ENCODE assay signal across 1 cellular context in genomic region chr15:41494190-41494921, GRCh38.
A peak's percentile ranks its signal among the peaks of the same experiment; 100 is the strongest.
TF ChIP-seq lines count a peak whose summit lies in the region.

No MANE protein-coding gene starts in this region.

TF ChIP-seq in WTC11, 78 proteins besides CTCF, POLR2A, EP300 and RAD21 (continued from another document):
- TF ChIP-seq, protein P1, sequence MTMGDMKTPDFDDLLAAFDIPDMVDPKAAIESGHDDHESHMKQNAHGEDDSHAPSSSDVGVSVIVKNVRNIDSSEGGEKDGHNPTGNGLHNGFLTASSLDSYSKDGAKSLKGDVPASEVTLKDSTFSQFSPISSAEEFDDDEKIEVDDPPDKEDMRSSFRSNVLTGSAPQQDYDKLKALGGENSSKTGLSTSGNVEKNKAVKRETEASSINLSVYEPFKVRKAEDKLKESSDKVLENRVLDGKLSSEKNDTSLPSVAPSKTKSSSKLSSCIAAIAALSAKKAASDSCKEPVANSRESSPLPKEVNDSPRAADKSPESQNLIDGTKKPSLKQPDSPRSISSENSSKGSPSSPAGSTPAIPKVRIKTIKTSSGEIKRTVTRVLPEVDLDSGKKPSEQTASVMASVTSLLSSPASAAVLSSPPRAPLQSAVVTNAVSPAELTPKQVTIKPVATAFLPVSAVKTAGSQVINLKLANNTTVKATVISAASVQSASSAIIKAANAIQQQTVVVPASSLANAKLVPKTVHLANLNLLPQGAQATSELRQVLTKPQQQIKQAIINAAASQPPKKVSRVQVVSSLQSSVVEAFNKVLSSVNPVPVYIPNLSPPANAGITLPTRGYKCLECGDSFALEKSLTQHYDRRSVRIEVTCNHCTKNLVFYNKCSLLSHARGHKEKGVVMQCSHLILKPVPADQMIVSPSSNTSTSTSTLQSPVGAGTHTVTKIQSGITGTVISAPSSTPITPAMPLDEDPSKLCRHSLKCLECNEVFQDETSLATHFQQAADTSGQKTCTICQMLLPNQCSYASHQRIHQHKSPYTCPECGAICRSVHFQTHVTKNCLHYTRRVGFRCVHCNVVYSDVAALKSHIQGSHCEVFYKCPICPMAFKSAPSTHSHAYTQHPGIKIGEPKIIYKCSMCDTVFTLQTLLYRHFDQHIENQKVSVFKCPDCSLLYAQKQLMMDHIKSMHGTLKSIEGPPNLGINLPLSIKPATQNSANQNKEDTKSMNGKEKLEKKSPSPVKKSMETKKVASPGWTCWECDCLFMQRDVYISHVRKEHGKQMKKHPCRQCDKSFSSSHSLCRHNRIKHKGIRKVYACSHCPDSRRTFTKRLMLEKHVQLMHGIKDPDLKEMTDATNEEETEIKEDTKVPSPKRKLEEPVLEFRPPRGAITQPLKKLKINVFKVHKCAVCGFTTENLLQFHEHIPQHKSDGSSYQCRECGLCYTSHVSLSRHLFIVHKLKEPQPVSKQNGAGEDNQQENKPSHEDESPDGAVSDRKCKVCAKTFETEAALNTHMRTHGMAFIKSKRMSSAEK (CRISPR knock-in tag; IDR thresholded peaks at IDR 0.05; ENCODE audit: borderline replicate concordance) = no peak
- TF ChIP-seq GRHL2 (CRISPR knock-in tag; IDR thresholded peaks at IDR 0.05; ENCODE audit: insufficient replicate concordance, severe bottlenecking) = no peak
- no peak for TF ChIP-seq ZNF416 (CRISPR knock-in tag; IDR thresholded peaks at IDR 0.05)
- peak; percentile 70; the same call in 1 of the 2 replicates for TF ChIP-seq FOXK1 (CRISPR knock-in tag; IDR thresholded peaks at IDR 0.05)
- TF ChIP-seq FOXJ3 (CRISPR knock-in tag; IDR thresholded peaks at IDR 0.05; ENCODE audit: borderline replicate concordance) = no peak
- TF ChIP-seq, protein P2, sequence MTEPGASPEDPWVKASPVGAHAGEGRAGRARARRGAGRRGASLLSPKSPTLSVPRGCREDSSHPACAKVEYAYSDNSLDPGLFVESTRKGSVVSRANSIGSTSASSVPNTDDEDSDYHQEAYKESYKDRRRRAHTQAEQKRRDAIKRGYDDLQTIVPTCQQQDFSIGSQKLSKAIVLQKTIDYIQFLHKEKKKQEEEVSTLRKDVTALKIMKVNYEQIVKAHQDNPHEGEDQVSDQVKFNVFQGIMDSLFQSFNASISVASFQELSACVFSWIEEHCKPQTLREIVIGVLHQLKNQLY (CRISPR knock-in tag; IDR thresholded peaks at IDR 0.05) = no peak
- TF ChIP-seq SMAD4 (CRISPR knock-in tag; IDR thresholded peaks at IDR 0.05) = no peak
- TF ChIP-seq, protein P3, sequence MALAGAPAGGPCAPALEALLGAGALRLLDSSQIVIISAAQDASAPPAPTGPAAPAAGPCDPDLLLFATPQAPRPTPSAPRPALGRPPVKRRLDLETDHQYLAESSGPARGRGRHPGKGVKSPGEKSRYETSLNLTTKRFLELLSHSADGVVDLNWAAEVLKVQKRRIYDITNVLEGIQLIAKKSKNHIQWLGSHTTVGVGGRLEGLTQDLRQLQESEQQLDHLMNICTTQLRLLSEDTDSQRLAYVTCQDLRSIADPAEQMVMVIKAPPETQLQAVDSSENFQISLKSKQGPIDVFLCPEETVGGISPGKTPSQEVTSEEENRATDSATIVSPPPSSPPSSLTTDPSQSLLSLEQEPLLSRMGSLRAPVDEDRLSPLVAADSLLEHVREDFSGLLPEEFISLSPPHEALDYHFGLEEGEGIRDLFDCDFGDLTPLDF (CRISPR knock-in tag; IDR thresholded peaks at IDR 0.05) = no peak
- 0 out of 2 replicates have a peak, but pooled peaks have one; percentile 35 for TF ChIP-seq ZNF232 (CRISPR knock-in tag; IDR thresholded peaks at IDR 0.05)
- no peak for TF ChIP-seq EMX1 (CRISPR knock-in tag; IDR thresholded peaks at IDR 0.05)
- TF ChIP-seq, protein P4, sequence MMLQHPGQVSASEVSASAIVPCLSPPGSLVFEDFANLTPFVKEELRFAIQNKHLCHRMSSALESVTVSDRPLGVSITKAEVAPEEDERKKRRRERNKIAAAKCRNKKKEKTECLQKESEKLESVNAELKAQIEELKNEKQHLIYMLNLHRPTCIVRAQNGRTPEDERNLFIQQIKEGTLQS (CRISPR knock-in tag; conservative IDR thresholded peaks at IDR 0.05) = 0 out of 2 replicates have a peak, but pooled peaks have one; percentile 52
- no peak for TF ChIP-seq ERG (CRISPR knock-in tag; IDR thresholded peaks at IDR 0.05)
- no peak for TF ChIP-seq JAZF1 (CRISPR knock-in tag; IDR thresholded peaks at IDR 0.05)
- TF ChIP-seq, protein P5, sequence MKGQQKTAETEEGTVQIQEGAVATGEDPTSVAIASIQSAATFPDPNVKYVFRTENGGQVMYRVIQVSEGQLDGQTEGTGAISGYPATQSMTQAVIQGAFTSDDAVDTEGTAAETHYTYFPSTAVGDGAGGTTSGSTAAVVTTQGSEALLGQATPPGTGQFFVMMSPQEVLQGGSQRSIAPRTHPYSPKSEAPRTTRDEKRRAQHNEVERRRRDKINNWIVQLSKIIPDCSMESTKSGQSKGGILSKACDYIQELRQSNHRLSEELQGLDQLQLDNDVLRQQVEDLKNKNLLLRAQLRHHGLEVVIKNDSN (CRISPR knock-in tag; IDR thresholded peaks at IDR 0.05) = peak; percentile 67
- TF ChIP-seq USF2 (CRISPR knock-in tag; IDR thresholded peaks at IDR 0.05) = no peak
- TF ChIP-seq ZNF263 (CRISPR knock-in tag; IDR thresholded peaks at IDR 0.05; ENCODE audit: low read depth) = peak; percentile 95
- TF ChIP-seq, protein P6, sequence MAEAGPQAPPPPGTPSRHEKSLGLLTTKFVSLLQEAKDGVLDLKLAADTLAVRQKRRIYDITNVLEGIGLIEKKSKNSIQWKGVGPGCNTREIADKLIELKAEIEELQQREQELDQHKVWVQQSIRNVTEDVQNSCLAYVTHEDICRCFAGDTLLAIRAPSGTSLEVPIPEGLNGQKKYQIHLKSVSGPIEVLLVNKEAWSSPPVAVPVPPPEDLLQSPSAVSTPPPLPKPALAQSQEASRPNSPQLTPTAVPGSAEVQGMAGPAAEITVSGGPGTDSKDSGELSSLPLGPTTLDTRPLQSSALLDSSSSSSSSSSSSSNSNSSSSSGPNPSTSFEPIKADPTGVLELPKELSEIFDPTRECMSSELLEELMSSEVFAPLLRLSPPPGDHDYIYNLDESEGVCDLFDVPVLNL (CRISPR knock-in tag; IDR thresholded peaks at IDR 0.05; ENCODE audit: borderline replicate concordance, low read depth) = peak; percentile 76; the same call in 1 of the 2 replicates
- peak; percentile 87 for TF ChIP-seq TEAD1 (CRISPR knock-in tag; IDR thresholded peaks at IDR 0.05)
- 0 out of 2 replicates have a peak, but pooled peaks have one; percentile 73 for TF ChIP-seq SMAD3 (CRISPR knock-in tag; IDR thresholded peaks at IDR 0.05; ENCODE audit: borderline replicate concordance)
- no peak for TF ChIP-seq STAT6 (CRISPR knock-in tag; conservative IDR thresholded peaks at IDR 0.05; ENCODE audit: low read depth)
- 0 out of 2 replicates have a peak, but pooled peaks have one; percentile 65 for TF ChIP-seq ATF1 (CRISPR knock-in tag; IDR thresholded peaks at IDR 0.05)
- peak; percentile 88 for TF ChIP-seq NFE2L1 (CRISPR knock-in tag; IDR thresholded peaks at IDR 0.05)
- TF ChIP-seq RELA (CRISPR knock-in tag; IDR thresholded peaks at IDR 0.05; ENCODE audit: borderline replicate concordance) = no peak; the same call in 1 of the 2 replicates
- TF ChIP-seq PRRX2 (CRISPR knock-in tag; IDR thresholded peaks at IDR 0.05) = no peak
- no peak for TF ChIP-seq NR1H2 (CRISPR knock-in tag; IDR thresholded peaks at IDR 0.05)
- TF ChIP-seq, protein P7, sequence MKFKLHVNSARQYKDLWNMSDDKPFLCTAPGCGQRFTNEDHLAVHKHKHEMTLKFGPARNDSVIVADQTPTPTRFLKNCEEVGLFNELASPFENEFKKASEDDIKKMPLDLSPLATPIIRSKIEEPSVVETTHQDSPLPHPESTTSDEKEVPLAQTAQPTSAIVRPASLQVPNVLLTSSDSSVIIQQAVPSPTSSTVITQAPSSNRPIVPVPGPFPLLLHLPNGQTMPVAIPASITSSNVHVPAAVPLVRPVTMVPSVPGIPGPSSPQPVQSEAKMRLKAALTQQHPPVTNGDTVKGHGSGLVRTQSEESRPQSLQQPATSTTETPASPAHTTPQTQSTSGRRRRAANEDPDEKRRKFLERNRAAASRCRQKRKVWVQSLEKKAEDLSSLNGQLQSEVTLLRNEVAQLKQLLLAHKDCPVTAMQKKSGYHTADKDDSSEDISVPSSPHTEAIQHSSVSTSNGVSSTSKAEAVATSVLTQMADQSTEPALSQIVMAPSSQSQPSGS (CRISPR knock-in tag; IDR thresholded peaks at IDR 0.05; ENCODE audit: borderline replicate concordance, low read depth) = no peak
- 0 out of 2 replicates have a peak, but pooled peaks have one; percentile 78 for TF ChIP-seq ELF4 (CRISPR knock-in tag; IDR thresholded peaks at IDR 0.05; ENCODE audit: low read depth)
- TF ChIP-seq ETV6 (CRISPR knock-in tag; IDR thresholded peaks at IDR 0.05) = peak; percentile 70; the same call in 1 of the 2 replicates
- TF ChIP-seq, protein P8, sequence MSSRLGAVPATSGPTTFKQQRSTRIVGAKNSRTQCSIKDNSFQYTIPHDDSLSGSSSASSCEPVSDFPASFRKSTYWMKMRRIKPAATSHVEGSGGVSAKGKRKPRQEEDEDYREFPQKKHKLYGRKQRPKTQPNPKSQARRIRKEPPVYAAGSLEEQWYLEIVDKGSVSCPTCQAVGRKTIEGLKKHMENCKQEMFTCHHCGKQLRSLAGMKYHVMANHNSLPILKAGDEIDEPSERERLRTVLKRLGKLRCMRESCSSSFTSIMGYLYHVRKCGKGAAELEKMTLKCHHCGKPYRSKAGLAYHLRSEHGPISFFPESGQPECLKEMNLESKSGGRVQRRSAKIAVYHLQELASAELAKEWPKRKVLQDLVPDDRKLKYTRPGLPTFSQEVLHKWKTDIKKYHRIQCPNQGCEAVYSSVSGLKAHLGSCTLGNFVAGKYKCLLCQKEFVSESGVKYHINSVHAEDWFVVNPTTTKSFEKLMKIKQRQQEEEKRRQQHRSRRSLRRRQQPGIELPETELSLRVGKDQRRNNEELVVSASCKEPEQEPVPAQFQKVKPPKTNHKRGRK (CRISPR knock-in tag; IDR thresholded peaks at IDR 0.05; ENCODE audit: borderline replicate concordance) = no peak
- no peak for TF ChIP-seq AR (CRISPR knock-in tag; IDR thresholded peaks at IDR 0.05)
- no peak for TF ChIP-seq GABPB1 (CRISPR knock-in tag; IDR thresholded peaks at IDR 0.05)
- no peak for TF ChIP-seq ZNF138 (CRISPR knock-in tag; conservative IDR thresholded peaks at IDR 0.05)
- TF ChIP-seq ZNF219 (CRISPR knock-in tag; IDR thresholded peaks at IDR 0.05; ENCODE audit: borderline replicate concordance) = peak; percentile 42; the same call in 1 of the 2 replicates
- no peak for TF ChIP-seq SOX15 (CRISPR knock-in tag; IDR thresholded peaks at IDR 0.05)
- TF ChIP-seq, protein P9, sequence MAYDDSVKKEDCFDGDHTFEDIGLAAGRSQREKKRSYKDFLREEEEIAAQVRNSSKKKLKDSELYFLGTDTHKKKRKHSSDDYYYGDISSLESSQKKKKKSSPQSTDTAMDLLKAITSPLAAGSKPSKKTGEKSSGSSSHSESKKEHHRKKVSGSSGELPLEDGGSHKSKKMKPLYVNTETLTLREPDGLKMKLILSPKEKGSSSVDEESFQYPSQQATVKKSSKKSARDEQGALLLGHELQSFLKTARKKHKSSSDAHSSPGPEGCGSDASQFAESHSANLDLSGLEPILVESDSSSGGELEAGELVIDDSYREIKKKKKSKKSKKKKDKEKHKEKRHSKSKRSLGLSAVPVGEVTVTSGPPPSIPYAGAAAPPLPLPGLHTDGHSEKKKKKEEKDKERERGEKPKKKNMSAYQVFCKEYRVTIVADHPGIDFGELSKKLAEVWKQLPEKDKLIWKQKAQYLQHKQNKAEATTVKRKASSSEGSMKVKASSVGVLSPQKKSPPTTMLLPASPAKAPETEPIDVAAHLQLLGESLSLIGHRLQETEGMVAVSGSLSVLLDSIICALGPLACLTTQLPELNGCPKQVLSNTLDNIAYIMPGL (CRISPR knock-in tag; IDR thresholded peaks at IDR 0.05) = no peak; the same call in 1 of the 2 replicates
